In the genomic region with DNA sequence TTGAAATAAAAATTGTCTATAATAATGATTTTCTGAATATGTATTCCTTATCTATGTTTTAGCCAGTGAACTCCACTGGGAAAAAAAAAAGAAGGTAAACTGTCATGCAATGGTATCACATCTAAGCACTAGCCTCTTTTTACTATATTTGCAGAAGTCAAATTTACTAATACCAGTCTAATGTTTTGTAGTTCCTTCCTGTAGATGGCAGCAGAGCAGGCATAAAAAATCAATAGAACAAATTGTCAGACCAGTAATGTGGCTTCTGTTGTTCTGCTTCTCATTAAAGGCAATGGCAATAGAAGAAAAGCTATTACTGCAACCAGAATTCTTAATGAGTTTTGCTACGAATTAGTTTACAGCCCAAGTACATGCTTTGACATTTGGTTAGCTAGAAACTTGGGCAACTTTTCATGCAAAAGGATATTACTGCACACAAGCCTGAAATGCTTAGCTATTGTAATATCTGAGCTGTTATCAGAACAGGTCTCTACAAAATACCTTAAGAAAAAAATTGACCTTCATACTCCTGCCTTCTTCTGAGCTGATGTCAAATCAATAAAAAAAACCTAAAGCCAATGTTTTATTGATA, we compare ENCODE assay signal across 8 cellular contexts.
A peak's percentile ranks its signal among the peaks of the same experiment; 100 is the strongest.
DNase-seq lines count a peak whose midpoint lies in the region; ATAC-seq and TF ChIP-seq lines count a peak whose summit lies in the region.

No MANE protein-coding gene starts in this region.

- ATAC-seq in GM19351 (IDR thresholded peaks at IDR 0.05; ENCODE audit: unreplicated experiment) (peak; percentile 84), SK-N-SH treated with all-trans-retinoic acid at 6 μM for 48 hours (0 out of 3 replicates have a peak, but pooled peaks have one; percentile 40), GM21825 (IDR thresholded peaks at IDR 0.05; ENCODE audit: unreplicated experiment) (no peak)

- no peak overlapping the region for H3K27ac Mint-ChIP-seq in activated CD4-positive, alpha-beta T cell treated with anti-CD3 and anti-CD28 coated beads, Interleukin-2, amount 10 ng/mL, durations not matched to agents 7 days and 5 days
- H3K27ac Mint-ChIP-seq in immature natural killer cell, result no peak overlapping the region

- no peaks in the 10 kb centered on the region for H3K4me1 Mint-ChIP-seq in activated CD4-positive, alpha-beta T cell treated with anti-CD3 and anti-CD28 coated beads, Interleukin-2, amount 10 ng/mL, durations not matched to agents 7 days and 5 days
- H3K4me1 Mint-ChIP-seq in immature natural killer cell, result no peaks in the 10 kb centered on the region

- TF ChIP-seq CTCF in LNCAP (IDR thresholded peaks at IDR 0.05), result peak; percentile 58

- no peaks in the 10 kb centered on the region for H3K27me3 Mint-ChIP-seq in activated CD4-positive, alpha-beta T cell treated with anti-CD3 and anti-CD28 coated beads, Interleukin-2, amount 10 ng/mL, durations not matched to agents 7 days and 5 days
- H3K27me3 Mint-ChIP-seq in immature natural killer cell (ENCODE audit: low read depth in 3 of 3), result peaks cover 0 to 4% (median 0%) of the 10 kb centered on the region in 3 donors

- DNase-seq in Ammon's horn (ENCODE audit: low spot score) (peak; percentile 64), kidney glomerular epithelial cell (lab: John Stamatoyannopoulos, UW) (peak; percentile 50), immature natural killer cell (no peak)
- no peak for DNase-seq in activated CD4-positive, alpha-beta T cell treated with anti-CD3 and anti-CD28 coated beads, Interleukin-2, amount 10 ng/mL, durations not matched to agents 7 days and 5 days

- no peaks in the 10 kb centered on the region for H3K36me3 Mint-ChIP-seq in activated CD4-positive, alpha-beta T cell treated with anti-CD3 and anti-CD28 coated beads, Interleukin-2, amount 10 ng/mL, durations not matched to agents 7 days and 5 days (ENCODE audit: low read depth)
- peaks cover 0 to 5% (median 5%) of the 10 kb centered on the region in 3 donors for H3K36me3 Mint-ChIP-seq in immature natural killer cell

- CTCF ChIA-PET in activated CD4-positive, alpha-beta T cell treated with anti-CD3 and anti-CD28 coated beads, Interleukin-2, amount 10 ng/mL, durations not matched to agents 7 days and 5 days (lab: Charles Lee), result no interaction called here

- peaks cover 4% of the 10 kb centered on the region for H3K9me3 Mint-ChIP-seq in activated CD4-positive, alpha-beta T cell treated with anti-CD3 and anti-CD28 coated beads, Interleukin-2, amount 10 ng/mL, durations not matched to agents 7 days and 5 days
- peaks cover 9 to 34% (median 17%) of the 10 kb centered on the region in 6 donors for H3K9me3 Mint-ChIP-seq in immature natural killer cell

- H3K4me3 Mint-ChIP-seq in activated CD4-positive, alpha-beta T cell treated with anti-CD3 and anti-CD28 coated beads, Interleukin-2, amount 10 ng/mL, durations not matched to agents 7 days and 5 days, result no peak overlapping the region
- H3K4me3 Mint-ChIP-seq in immature natural killer cell, result no peak overlapping the region

- POLR2A ChIA-PET in activated CD4-positive, alpha-beta T cell treated with anti-CD3 and anti-CD28 coated beads, Interleukin-2, amount 10 ng/mL, durations not matched to agents 7 days and 5 days (lab: Charles Lee), result no interaction called here

TF ChIP-seq in SK-N-SH treated with all-trans-retinoic acid at 6 μM for 48 hours, 23 proteins besides CTCF, POLR2A, EP300 and RAD21:
- no peak for TF ChIP-seq GLIS3 (CRISPR knock-in tag; IDR thresholded peaks at IDR 0.05)
- TF ChIP-seq ZNF8 (CRISPR knock-in tag; IDR thresholded peaks at IDR 0.05), result no peak
- TF ChIP-seq ESRRG (CRISPR knock-in tag; IDR thresholded peaks at IDR 0.05), result no peak
- TF ChIP-seq RARB (CRISPR knock-in tag; IDR thresholded peaks at IDR 0.05), result no peak
- no peak for TF ChIP-seq BACH2 (CRISPR knock-in tag; IDR thresholded peaks at IDR 0.05; ENCODE audit: borderline replicate concordance)
- no peak for TF ChIP-seq SNAI2 (CRISPR knock-in tag; IDR thresholded peaks at IDR 0.05)
- no peak for TF ChIP-seq ZNF565 (CRISPR knock-in tag; conservative IDR thresholded peaks at IDR 0.05; ENCODE audit: low read depth)
- no peak for TF ChIP-seq ZFP3 (CRISPR knock-in tag; IDR thresholded peaks at IDR 0.05)
- no peak for TF ChIP-seq ZFP30 (CRISPR knock-in tag; IDR thresholded peaks at IDR 0.05)
- no peak for TF ChIP-seq PATZ1 (CRISPR knock-in tag; IDR thresholded peaks at IDR 0.05; ENCODE audit: borderline replicate concordance)
- TF ChIP-seq OSR1 (CRISPR knock-in tag; IDR thresholded peaks at IDR 0.05), result no peak
- TF ChIP-seq CSRNP3 (CRISPR knock-in tag; IDR thresholded peaks at IDR 0.05), result no peak
- TF ChIP-seq TCF4 (CRISPR knock-in tag; IDR thresholded peaks at IDR 0.05; ENCODE audit: borderline replicate concordance), result no peak
- no peak for TF ChIP-seq TOX (CRISPR knock-in tag; IDR thresholded peaks at IDR 0.05; ENCODE audit: borderline replicate concordance)
- no peak for TF ChIP-seq ZC3H10 (CRISPR knock-in tag; IDR thresholded peaks at IDR 0.05)

Comparison
In these comparisons a context has a peak if more than half of its experiments do, and no peak if none do; other contexts are left out.
1. DNase-seq: peak in Ammon's horn (single experiment) and kidney glomerular epithelial cell (single experiment); none in activated CD4-positive, alpha-beta T cell treated with anti-CD3 and anti-CD28 coated beads, Interleukin-2, amount 10 ng/mL, durations not matched to agents 7 days and 5 days (single experiment) and immature natural killer cell (0 of 3).